In genomic region chr17:79813826-79814623, GRCh38 we compare ENCODE assay signal across 8 cellular contexts. TPM values are rescaled to one million over a fixed set of nuclear protein-coding genes. Genes with fewer than 3 reads are reported as not detected.
DNase-seq lines count a peak whose midpoint lies in the region; ATAC-seq and TF ChIP-seq lines count a peak whose summit lies in the region.

No MANE protein-coding gene starts in this region.

- H2AFZ ChIP-seq in neural cell (ENCODE audit: low read depth, low read length) = no peak overlapping the region

- peaks cover 51% of the 10 kb centered on the region for H3K27me3 ChIP-seq in CD8-positive, alpha-beta T cell (ENCODE audit: insufficient read depth, low read length)
- peaks cover 62% of the 10 kb centered on the region for H3K27me3 ChIP-seq in neural cell (ENCODE audit: insufficient read depth, low read depth, low read length)

- peaks cover 26% of the 10 kb centered on the region for H3K4me1 Mint-ChIP-seq in CD8-positive, alpha-beta T cell (ENCODE audit: low read depth)
- peaks cover 34% of the 10 kb centered on the region for H3K4me1 Mint-ChIP-seq in brain

- peak overlapping the region; percentile 98 for H3K9ac ChIP-seq in neural cell (ENCODE audit: low read length)

- no peaks in the 10 kb centered on the region for H3K9me3 Mint-ChIP-seq in CD8-positive, alpha-beta T cell
- H3K9me3 Mint-ChIP-seq in brain = peaks cover 0 to 7% (median 0%) of the 10 kb centered on the region in 5 experiments

- CTCF ChIA-PET in CD8-positive, alpha-beta T cell (lab: Charles Lee) = no interaction called here

- no peaks in the 10 kb centered on the region for H3K36me3 Mint-ChIP-seq in CD8-positive, alpha-beta T cell
- H3K36me3 Mint-ChIP-seq in brain = no peaks in the 10 kb centered on the region

- peaks cover 44% of the 10 kb centered on the region for H3K27me3 Mint-ChIP-seq in CD8-positive, alpha-beta T cell (ENCODE audit: low read depth)
- H3K27me3 Mint-ChIP-seq in brain = peaks cover 37% of the 10 kb centered on the region

- H3F3A ChIP-seq in neural cell (ENCODE audit: insufficient read depth, low read length, poor library complexity, severe bottlenecking) = peaks cover 12% of the 10 kb centered on the region

- TF ChIP-seq RAD21 in Ishikawa (IDR thresholded peaks at IDR 0.05; ENCODE audit: low read depth) = no peak
- TF ChIP-seq RAD21 in neural cell (conservative IDR thresholded peaks at IDR 0.05) = no peak

- no peak for ATAC-seq in CD8-positive, alpha-beta T cell
- ATAC-seq in GM19035 (IDR thresholded peaks at IDR 0.05; ENCODE audit: unreplicated experiment) (no peak), HG02571 (IDR thresholded peaks at IDR 0.05; ENCODE audit: unreplicated experiment) (no peak)

- H3K27ac Mint-ChIP-seq in CD8-positive, alpha-beta T cell = no peak overlapping the region
- H3K27ac Mint-ChIP-seq in brain = peak overlapping the region in 4 of 5 experiments; percentile 55 to 92 (median 77)

- H3K36me3 ChIP-seq in CD8-positive, alpha-beta T cell (ENCODE audit: insufficient read depth, low read length) = no peaks in the 10 kb centered on the region
- no peaks in the 10 kb centered on the region for H3K36me3 ChIP-seq in neural cell (ENCODE audit: insufficient read depth, low read length)

- H3K9me2 ChIP-seq in neural cell (ENCODE audit: insufficient read depth, low read length) = no peaks in the 10 kb centered on the region

- POLR2A ChIA-PET in CD8-positive, alpha-beta T cell (lab: Charles Lee) = interaction anchor here (1.1 to 6.1 kb wide), 3 partner anchors 15 to 24 kb away, joined by 3 to 66 read pairs (median 16); partner anchors contain the start of gene CBX4

- no peak overlapping the region for H3K4me2 ChIP-seq in neural cell (ENCODE audit: low read length)

- DNase-seq in CD8-positive, alpha-beta T cell = peak in 1 of 7 experiments; percentile 49
- no peak for DNase-seq in COLO829 (ENCODE audit: low spot score)
- DNase-seq in dedifferentiated amniotic fluid mesenchymal stem cell (ENCODE audit: extremely low spot score) = no peak

- no peak overlapping the region for H3K27ac ChIP-seq in CD8-positive, alpha-beta T cell (ENCODE audit: low read depth, low read length)
- H3K27ac ChIP-seq in neural cell (ENCODE audit: low read length) = no peak overlapping the region

- H3K4me3 ChIP-seq in CD8-positive, alpha-beta T cell (ENCODE audit: low read depth, low read length) = no peak overlapping the region
- peak overlapping the region; percentile 50 for H3K4me3 ChIP-seq in neural cell (ENCODE audit: low read length)

- intact Hi-C loops in CD8-positive, alpha-beta T cell (cut with DNase I, micrococcal nuclease) = loop anchor here (2.0 to 5.0 kb wide), 2 partner anchors 25 to 1583 kb away; partner anchors contain the start of genes BAHCC1 (in 1 of the 2) and CBX4 (in 1 of the 2)

- H3K4me1 ChIP-seq in CD8-positive, alpha-beta T cell (ENCODE audit: insufficient read depth, low read length) = peaks cover 42% of the 10 kb centered on the region

- H3K79me2 ChIP-seq in neural cell (replicated peaks; ENCODE audit: insufficient read depth, low read length) = no peaks in the 10 kb centered on the region

- no peak for TF ChIP-seq CTCF in CD8-positive, alpha-beta T cell (IDR thresholded peaks at IDR 0.05)
- TF ChIP-seq CTCF in brain (conservative IDR thresholded peaks at IDR 0.05) = no peak
- no peak for TF ChIP-seq CTCF in neural cell (IDR thresholded peaks at IDR 0.05; ENCODE audit: poor library complexity, severe bottlenecking)

- H3K4me3 Mint-ChIP-seq in CD8-positive, alpha-beta T cell = peak overlapping the region; percentile 65
- H3K4me3 Mint-ChIP-seq in brain = peak overlapping the region; percentile 50 to 73 (median 63)

- H4K20me1 ChIP-seq in neural cell (ENCODE audit: insufficient read depth) = no peaks in the 10 kb centered on the region

- TF ChIP-seq EP300 in Ishikawa (IDR thresholded peaks at IDR 0.05; ENCODE audit: borderline replicate concordance) = no peak
- no peak for TF ChIP-seq EP300 in neural cell (conservative IDR thresholded peaks at IDR 0.05; ENCODE audit: poor library complexity, severe bottlenecking)

- no peaks in the 10 kb centered on the region for H3K9me3 ChIP-seq in CD8-positive, alpha-beta T cell (ENCODE audit: low read length)
- no peaks in the 10 kb centered on the region for H3K9me3 ChIP-seq in neural cell (ENCODE audit: low read length)

TF ChIP-seq in Ishikawa, 13 proteins besides CTCF, POLR2A, EP300 and RAD21:
- TF ChIP-seq EGR1 (IDR thresholded peaks at IDR 0.05) (no peak), YY1 (IDR thresholded peaks at IDR 0.05; ENCODE audit: low read depth) (no peak), USF1 (IDR thresholded peaks at IDR 0.05) (no peak), TEAD4 (IDR thresholded peaks at IDR 0.05) (no peak), ZBTB7A (IDR thresholded peaks at IDR 0.05; ENCODE audit: low read depth) (peak; percentile 51)

TF ChIP-seq in neural cell, 6 proteins besides CTCF, POLR2A, EP300 and RAD21:
- TF ChIP-seq TAF1 (IDR thresholded peaks at IDR 0.05; ENCODE audit: low read depth) = no peak
- TF ChIP-seq POLR2AphosphoS5 (IDR thresholded peaks at IDR 0.05) = no peak
- TF ChIP-seq REST (IDR thresholded peaks at IDR 0.05; ENCODE audit: borderline replicate concordance) = no peak
- TF ChIP-seq EZH2 (IDR thresholded peaks at IDR 0.05; ENCODE audit: borderline replicate concordance, insufficient read depth, low read length, poor library complexity, severe bottlenecking) = no peak
- TF ChIP-seq SMC3 (conservative IDR thresholded peaks at IDR 0.05; ENCODE audit: poor library complexity) = no peak
- TF ChIP-seq MXI1 (conservative IDR thresholded peaks at IDR 0.05; ENCODE audit: poor library complexity, severe bottlenecking) = no peak
TF ChIP-seq in neural cell: peak in this region for 0.

RNA-seq across cellular contexts. Expression of gene CBX8, which starts 17.1 kb away (rescaled TPM):
- 1 to 10 TPM; 3.7 to 4.0 TPM for total RNA-seq in CD8-positive, alpha-beta T cell
- polyA plus RNA-seq in brain (ENCODE audit: insufficient read depth, low read depth, low replicate concordance) = 9.4 TPM
- polyA plus RNA-seq in neural cell = 15.4 and 27.6 TPM in 2 replicates
- polyA minus RNA-seq in neural cell = 26.4 and 33.8 TPM in 2 replicates

RNA-seq across cellular contexts. Expression of gene CBX4, which starts 25.2 kb away (rescaled TPM):
- total RNA-seq in CD8-positive, alpha-beta T cell = 100 to 1,000 TPM; 263 to 268 TPM
- 30.6 TPM for polyA plus RNA-seq in brain (ENCODE audit: insufficient read depth, low read depth, low replicate concordance)
- 31.9 and 34.6 TPM in 2 replicates for polyA plus RNA-seq in neural cell
- 43.3 and 45.8 TPM in 2 replicates for polyA minus RNA-seq in neural cell

RNA-seq across cellular contexts. Expression of gene CBX2, which starts 36.1 kb away (rescaled TPM):
- total RNA-seq in CD8-positive, alpha-beta T cell = under 1 TPM; 0.14 to 0.56 TPM
- polyA plus RNA-seq in brain (ENCODE audit: insufficient read depth, low read depth, low replicate concordance) (36.4 TPM), neural cell (15.9 and 16.9 TPM in 2 replicates)
- 27.1 and 28.5 TPM in 2 replicates for polyA minus RNA-seq in neural cell
